22 cellular contexts compared by ENCODE assay signal in genomic region chr21:35309316-35309715, GRCh38.
"Had no signal": no experiment of that assay in that cellular context is flagged by ENCODE, and none has a peak within 500 bp of the region (broad histone marks: within the 10 kb centered on the region; RNA-seq: fewer than 3 reads in every experiment).

No MANE protein-coding gene starts in this region.

- H3K27me3 ChIP-seq: colonic mucosa, hepatocyte, right atrium auricular region, sigmoid colon, testis, tibial nerve, upper lobe of right lung, vagina had no signal

- H3K79me2 ChIP-seq: hepatocyte had no signal

- H3K4me3 ChIP-seq: colonic mucosa, hepatocyte, mucosa of descending colon, right atrium auricular region, sigmoid colon, skin epidermis, testis, tibial nerve, upper lobe of right lung, vagina had no signal

- H3K9me3 ChIP-seq: colonic mucosa, mucosa of descending colon, sigmoid colon, testis, upper lobe of right lung, vagina had no signal

- H3K36me3 ChIP-seq: colonic mucosa, right atrium auricular region, sigmoid colon, tibial nerve, upper lobe of right lung, vagina had no signal

- H3K27ac Mint-ChIP-seq: stimulated activated naive B cell treated with anti-CD40 and anti-IgM and Interleukin-4, amounts not matched to agents 10 μg/mL and 1 μg/mL and 100 μg/mL, for 72 hours; stimulated activated naive CD8-positive, alpha-beta T cell treated with anti-CD3 and anti-CD28 coated beads, Interleukin-15, amount 100 ng/mL, for 72 hours had no signal

- H3K4me1 ChIP-seq: colonic mucosa, right atrium auricular region, sigmoid colon, testis, tibial nerve, upper lobe of right lung, vagina had no signal

- DNase-seq: colonic mucosa; dermis blood vessel endothelial cell; foreskin fibroblast; head of caudate nucleus; kidney; mammary epithelial cell; mucosa of descending colon; naive thymus-derived CD8-positive, alpha-beta T cell; posterior cingulate gyrus; sigmoid colon; stimulated activated CD4-positive, alpha-beta T cell treated with anti-CD3 and anti-CD28 coated beads, Interleukin-2, amount 100 ng/mL, for 24 hours; stimulated activated CD4-positive, alpha-beta T cell treated with anti-CD3 and anti-CD28 coated beads, Interleukin-4, amount 100 ng/mL, for 4 hours; stimulated activated naive B cell treated with anti-CD40 and anti-IgM and Interleukin-4, amounts not matched to agents 10 μg/mL and 1 μg/mL and 100 μg/mL, for 72 hours; stimulated activated naive CD8-positive, alpha-beta T cell treated with anti-CD3 and anti-CD28 coated beads, Interleukin-15, amount 100 ng/mL, for 72 hours; testis; upper lobe of right lung had no signal

- H3K4me1 Mint-ChIP-seq: naive thymus-derived CD8-positive, alpha-beta T cell; neural crest cell; stimulated activated naive CD8-positive, alpha-beta T cell treated with anti-CD3 and anti-CD28 coated beads, Interleukin-15, amount 100 ng/mL, for 72 hours had no signal

- H3K4me2 ChIP-seq: hepatocyte had no signal

- H3K27ac ChIP-seq: colonic mucosa, hepatocyte, right atrium auricular region, sigmoid colon, skin epidermis, testis, tibial nerve, upper lobe of right lung, vagina had no signal

- H2AFZ ChIP-seq: hepatocyte had no signal

- H3K36me3 Mint-ChIP-seq: naive thymus-derived CD8-positive, alpha-beta T cell; stimulated activated naive B cell treated with anti-CD40 and anti-IgM and Interleukin-4, amounts not matched to agents 10 μg/mL and 1 μg/mL and 100 μg/mL, for 72 hours had no signal

- H3K4me3 Mint-ChIP-seq: naive thymus-derived CD8-positive, alpha-beta T cell; neural crest cell; stimulated activated naive B cell treated with anti-CD40 and anti-IgM and Interleukin-4, amounts not matched to agents 10 μg/mL and 1 μg/mL and 100 μg/mL, for 72 hours; stimulated activated naive CD8-positive, alpha-beta T cell treated with anti-CD3 and anti-CD28 coated beads, Interleukin-15, amount 100 ng/mL, for 72 hours had no signal

- FAIRE-seq: kidney had no signal

- ATAC-seq: mucosa of descending colon; naive thymus-derived CD8-positive, alpha-beta T cell; stimulated activated naive B cell treated with anti-CD40 and anti-IgM and Interleukin-4, amounts not matched to agents 10 μg/mL and 1 μg/mL and 100 μg/mL, for 72 hours; stimulated activated naive CD8-positive, alpha-beta T cell treated with anti-CD3 and anti-CD28 coated beads, Interleukin-15, amount 100 ng/mL, for 72 hours; upper lobe of right lung had no signal
